8 cellular contexts compared by ENCODE assay signal in genomic region chr5:57650360-57651069, GRCh38.
DNase-seq lines count a peak whose midpoint lies in the region; ATAC-seq and TF ChIP-seq lines count a peak whose summit lies in the region.

No MANE protein-coding gene starts in this region.

- no peak for TF ChIP-seq CTCF in omental fat pad (IDR thresholded peaks at IDR 0.05)

- DNase-seq in SHP77 (lab: John Stamatoyannopoulos, UW) (peak; percentile 19 to 45), SHP77 treated with DMSO at 0.1 percent for 48 hours (lab: John Stamatoyannopoulos, UW) (no peak), HK-2 (ENCODE audit: unreplicated experiment) (peak; percentile 15), SK-N-DZ (ENCODE audit: low spot score) (peak; percentile 70), fibroblast of gingiva (ENCODE audit: low read depth) (peak; percentile 63), omental fat pad (ENCODE audit: low spot score) (no peak), NCI-H2227 (lab: John Stamatoyannopoulos, UW; ENCODE audit: unreplicated experiment) (no peak)

- peak; percentile 85 for ATAC-seq in GM21447 (IDR thresholded peaks at IDR 0.05; ENCODE audit: unreplicated experiment)
- ATAC-seq in omental fat pad (ENCODE audit: low FRiP score): peak; percentile 68

Comparison
In these comparisons a context has a peak if more than half of its experiments do, and no peak if none do; other contexts are left out.
1. DNase-seq: peak in SHP77 (2 of 2), HK-2 (single experiment), SK-N-DZ (single experiment) and fibroblast of gingiva (single experiment); none in SHP77 treated with DMSO at 0.1 percent for 48 hours (single experiment), omental fat pad (single experiment) and NCI-H2227 (single experiment).